In genomic region chr11:65479184-65480145, GRCh38 we compare ENCODE assay signal across 8 cellular contexts. TPM values are rescaled to one million over a fixed set of nuclear protein-coding genes. Genes with fewer than 3 reads are reported as not detected.
DNase-seq lines count a peak whose midpoint lies in the region; ATAC-seq and TF ChIP-seq lines count a peak whose summit lies in the region.

No MANE protein-coding gene starts in this region.

- H3K36me3 Mint-ChIP-seq in activated naive CD4-positive, alpha-beta T cell treated with anti-CD3 and anti-CD28 coated beads for 36 hours (ENCODE audit: low read depth) = peaks cover 17% of the 10 kb centered on the region
- H3K36me3 Mint-ChIP-seq in activated CD4-positive, alpha-beta T cell treated with anti-CD3 and anti-CD28 coated beads, Interleukin-2, amount 10 ng/mL, durations not matched to agents 7 days and 5 days (ENCODE audit: low read depth) = no peaks in the 10 kb centered on the region

- H2BK5ac ChIP-seq in mesenchymal stem cell (ENCODE audit: low read depth, low read length, poor library complexity, severe bottlenecking) = peak overlapping the region; percentile 57

- peak overlapping the region in 1 of 2 experiments; percentile 83 for H3K14ac ChIP-seq in mesenchymal stem cell (ENCODE audit: low read length in 2 of 2)

- H3K79me1 ChIP-seq in mesenchymal stem cell (replicated peaks; ENCODE audit: low read length, poor library complexity, severe bottlenecking) = peaks cover 4% of the 10 kb centered on the region

- TF ChIP-seq CTCF in coronary artery (IDR thresholded peaks at IDR 0.05) = no peak
- peak in 2 of 5 experiments; percentile 24 to 46 for TF ChIP-seq CTCF in transverse colon (IDR thresholded peaks at IDR 0.05)

- H3K4me3 ChIP-seq in coronary artery = peak overlapping the region; percentile 92
- peak overlapping the region in 1 of 2 experiments; percentile 70 for H3K4me3 ChIP-seq in mesenchymal stem cell (ENCODE audit: insufficient read depth in 1 of 2, low read depth in 1 of 2, low read length in 2 of 2)
- H3K4me3 ChIP-seq in transverse colon = peak overlapping the region in 3 of 4 donors; percentile 49 to 79 (median 67)

- DNase-seq in ELR (ENCODE audit: low read depth) (peak; percentile 79), NCI-H526 treated with DMSO at 0.1 percent for 48 hours (lab: John Stamatoyannopoulos, UW) (peak; percentile 89), coronary artery (ENCODE audit: low spot score) (peak; percentile 91), mesenchymal stem cell (peak; percentile 97), transverse colon (peak; percentile 64)
- no peak for DNase-seq in activated naive CD4-positive, alpha-beta T cell treated with anti-CD3 and anti-CD28 coated beads for 36 hours
- DNase-seq in activated CD4-positive, alpha-beta T cell treated with anti-CD3 and anti-CD28 coated beads, Interleukin-2, amount 10 ng/mL, durations not matched to agents 7 days and 5 days = no peak

- H2AFZ ChIP-seq in mesenchymal stem cell (ENCODE audit: low read depth, low read length) = no peak overlapping the region

- CTCF ChIA-PET in activated naive CD4-positive, alpha-beta T cell treated with anti-CD3 and anti-CD28 coated beads for 36 hours (lab: Charles Lee) = interaction anchor here (0.6 to 3.8 kb wide), 8 partner anchors 8 to 63 kb away, joined by 3 to 24 read pairs (median 4); partner anchors contain the start of gene MALAT1
- CTCF ChIA-PET in activated CD4-positive, alpha-beta T cell treated with anti-CD3 and anti-CD28 coated beads, Interleukin-2, amount 10 ng/mL, durations not matched to agents 7 days and 5 days (lab: Charles Lee) = interaction anchor here (0.6 to 10.2 kb wide), 11 partner anchors 10 to 122 kb away, joined by 3 to 119 read pairs (median 5); no protein-coding TSS in a partner anchor

- WGBS in mesenchymal stem cell = 52% methylated on average over 11 of the region's 11 CpGs
- 53 to 74% methylated on average over 5 to 11 of the region's 11 CpGs for WGBS in transverse colon (ENCODE audit: low coverage in 1 of 2), 2 donors

- no peak overlapping the region for H3K4me2 ChIP-seq in mesenchymal stem cell (ENCODE audit: low read length, poor library complexity, severe bottlenecking)

- no peak for ATAC-seq in HG02884 (IDR thresholded peaks at IDR 0.05; ENCODE audit: unreplicated experiment)

- no peak overlapping the region for H3K4me3 Mint-ChIP-seq in activated naive CD4-positive, alpha-beta T cell treated with anti-CD3 and anti-CD28 coated beads for 36 hours
- no peak overlapping the region for H3K4me3 Mint-ChIP-seq in activated CD4-positive, alpha-beta T cell treated with anti-CD3 and anti-CD28 coated beads, Interleukin-2, amount 10 ng/mL, durations not matched to agents 7 days and 5 days

- H3K9me3 ChIP-seq in mesenchymal stem cell (ENCODE audit: control insufficient read depth, low read length) (no peaks in the 10 kb centered on the region), transverse colon (no peaks in the 10 kb centered on the region)

- H2BK120ac ChIP-seq in mesenchymal stem cell (ENCODE audit: low read depth, low read length) = peak overlapping the region; percentile 85

- intact Hi-C loops in transverse colon (cut with DNase I; ENCODE audit: low total_unique reads) = no loop called here
- intact Hi-C loops in activated naive CD4-positive, alpha-beta T cell treated with anti-CD3 and anti-CD28 coated beads for 36 hours (cut with micrococcal nuclease) = no loop called here

- peak overlapping the region; percentile 94 to 95 for H3K4ac ChIP-seq in mesenchymal stem cell (ENCODE audit: low read depth in 1 of 2, low read length in 2 of 2)

- TF ChIP-seq EP300 in transverse colon (IDR thresholded peaks at IDR 0.05; ENCODE audit: low read depth) = no peak

- peak overlapping the region; percentile 97 to 99 for H2BK12ac ChIP-seq in mesenchymal stem cell (ENCODE audit: low read length in 2 of 2)

- H3K27me3 ChIP-seq in mesenchymal stem cell (ENCODE audit: control insufficient read depth in 1 of 2, insufficient read depth in 1 of 2, low read length in 2 of 2) (no peaks in the 10 kb centered on the region), transverse colon (no peaks in the 10 kb centered on the region)

- H3K4me1 ChIP-seq in mesenchymal stem cell (ENCODE audit: control insufficient read depth, insufficient read depth, low read depth, low read length) (peaks cover 20% of the 10 kb centered on the region), transverse colon (peaks cover 27 to 63% (median 48%) of the 10 kb centered on the region in 4 donors)

- no peak overlapping the region for H3K23ac ChIP-seq in mesenchymal stem cell (ENCODE audit: low read length in 2 of 2)

- H3K36me3 ChIP-seq in mesenchymal stem cell (ENCODE audit: control insufficient read depth in 1 of 2, insufficient read depth in 2 of 2, low read depth in 1 of 2, low read length in 2 of 2) = no peaks in the 10 kb centered on the region
- H3K36me3 ChIP-seq in transverse colon = no peaks in the 10 kb centered on the region

- H3K27ac ChIP-seq in coronary artery = peak overlapping the region; percentile 98 to 99
- H3K27ac ChIP-seq in mesenchymal stem cell (ENCODE audit: low read length, poor library complexity, severe bottlenecking) = peak overlapping the region; percentile 58
- peak overlapping the region; percentile 96 to 100 (median 98) for H3K27ac ChIP-seq in transverse colon

- H4K8ac ChIP-seq in mesenchymal stem cell (ENCODE audit: low read length) = peak overlapping the region; percentile 66

- no peaks in the 10 kb centered on the region for H3K9me3 Mint-ChIP-seq in activated naive CD4-positive, alpha-beta T cell treated with anti-CD3 and anti-CD28 coated beads for 36 hours
- no peaks in the 10 kb centered on the region for H3K9me3 Mint-ChIP-seq in activated CD4-positive, alpha-beta T cell treated with anti-CD3 and anti-CD28 coated beads, Interleukin-2, amount 10 ng/mL, durations not matched to agents 7 days and 5 days

- peak overlapping the region; percentile 99 for H3K9ac ChIP-seq in mesenchymal stem cell (ENCODE audit: low read length)

- peak; percentile 65 for TF ChIP-seq POLR2A in transverse colon (IDR thresholded peaks at IDR 0.05)

- peak overlapping the region; percentile 85 for H4K91ac ChIP-seq in mesenchymal stem cell (ENCODE audit: low read length)

- H2AK5ac ChIP-seq in mesenchymal stem cell (ENCODE audit: low read length, severe bottlenecking) = peak overlapping the region; percentile 42

- peak overlapping the region; percentile 73 to 98 for H3K18ac ChIP-seq in mesenchymal stem cell (ENCODE audit: low read depth in 1 of 2, low read length in 2 of 2)

- no peaks in the 10 kb centered on the region for H3K27me3 Mint-ChIP-seq in activated naive CD4-positive, alpha-beta T cell treated with anti-CD3 and anti-CD28 coated beads for 36 hours (ENCODE audit: low read depth)
- peaks cover 9% of the 10 kb centered on the region for H3K27me3 Mint-ChIP-seq in activated CD4-positive, alpha-beta T cell treated with anti-CD3 and anti-CD28 coated beads, Interleukin-2, amount 10 ng/mL, durations not matched to agents 7 days and 5 days

- H3K4me1 Mint-ChIP-seq in activated naive CD4-positive, alpha-beta T cell treated with anti-CD3 and anti-CD28 coated beads for 36 hours (ENCODE audit: low read depth) = peaks cover 30% of the 10 kb centered on the region
- H3K4me1 Mint-ChIP-seq in activated CD4-positive, alpha-beta T cell treated with anti-CD3 and anti-CD28 coated beads, Interleukin-2, amount 10 ng/mL, durations not matched to agents 7 days and 5 days = peaks cover 21% of the 10 kb centered on the region

- in situ Hi-C loops in transverse colon (cut with MboI; ENCODE audit: low pct_ligation_motif_present in 1 of 4, low pct_unique_long_range_greater_than_20kb in 1 of 4, low sequenced_read_pairs in 3 of 4) = no loop called here

- H3K27ac Mint-ChIP-seq in activated naive CD4-positive, alpha-beta T cell treated with anti-CD3 and anti-CD28 coated beads for 36 hours = no peak overlapping the region
- H3K27ac Mint-ChIP-seq in activated CD4-positive, alpha-beta T cell treated with anti-CD3 and anti-CD28 coated beads, Interleukin-2, amount 10 ng/mL, durations not matched to agents 7 days and 5 days = no peak overlapping the region

- peak overlapping the region; percentile 93 for H2BK15ac ChIP-seq in mesenchymal stem cell (ENCODE audit: low read depth, poor library complexity, severe bottlenecking)

- POLR2A ChIA-PET in activated CD4-positive, alpha-beta T cell treated with anti-CD3 and anti-CD28 coated beads, Interleukin-2, amount 10 ng/mL, durations not matched to agents 7 days and 5 days (lab: Charles Lee) = interaction anchor here (0.8 to 4.9 kb wide), 4 partner anchors 18 to 26 kb away, joined by 3 to 24 read pairs (median 4); partner anchors contain the start of gene MALAT1

RNA-seq across cellular contexts. Expression of gene MALAT1, which starts 19.4 kb away (rescaled TPM):
- 972 TPM for polyA plus RNA-seq in mesenchymal stem cell (2013, experiment 1 of 2)
- 756 TPM for polyA plus RNA-seq in mesenchymal stem cell (2013, experiment 2 of 2)
- total RNA-seq in transverse colon = over 10,000 TPM; 17,948 to 48,028 (median 23,406) TPM
- total RNA-seq in activated naive CD4-positive, alpha-beta T cell treated with anti-CD3 and anti-CD28 coated beads for 36 hours = over 10,000 TPM; 10,460 to 10,508 TPM
- total RNA-seq in activated CD4-positive, alpha-beta T cell treated with anti-CD3 and anti-CD28 coated beads, Interleukin-2, amount 10 ng/mL, durations not matched to agents 7 days and 5 days = 1,000 to 10,000 TPM; 7,183 to 8,252 TPM

RNA-seq across cellular contexts. Expression of gene SCYL1, which starts 45.4 kb away (rescaled TPM):
- polyA plus RNA-seq in mesenchymal stem cell (2013, experiment 1 of 2) = 114 TPM
- 115 TPM for polyA plus RNA-seq in mesenchymal stem cell (2013, experiment 2 of 2)
- total RNA-seq in transverse colon = 10 to 100 TPM; 41.0 to 78.4 (median 69.2) TPM
- 10 to 100 TPM; 57.9 to 58.3 TPM for total RNA-seq in activated naive CD4-positive, alpha-beta T cell treated with anti-CD3 and anti-CD28 coated beads for 36 hours
- total RNA-seq in activated CD4-positive, alpha-beta T cell treated with anti-CD3 and anti-CD28 coated beads, Interleukin-2, amount 10 ng/mL, durations not matched to agents 7 days and 5 days = 10 to 100 TPM; 59.1 to 62.1 TPM

RNA-seq across cellular contexts. Expression of gene NEAT1, which starts 56.9 kb away (rescaled TPM):
- 51.2 TPM for polyA plus RNA-seq in mesenchymal stem cell (2013, experiment 1 of 2)
- 44.5 TPM for polyA plus RNA-seq in mesenchymal stem cell (2013, experiment 2 of 2)
- total RNA-seq in transverse colon = 100 to 1,000 TPM; 370 to 782 (median 680) TPM
- 100 to 1,000 TPM; 693 to 750 TPM for total RNA-seq in activated naive CD4-positive, alpha-beta T cell treated with anti-CD3 and anti-CD28 coated beads for 36 hours
- 100 to 1,000 TPM; 463 to 610 TPM for total RNA-seq in activated CD4-positive, alpha-beta T cell treated with anti-CD3 and anti-CD28 coated beads, Interleukin-2, amount 10 ng/mL, durations not matched to agents 7 days and 5 days

Comparison
In these comparisons a context has a peak if more than half of its experiments do, and no peak if none do; other contexts are left out.
1. DNase-seq: peak in ELR (single experiment), NCI-H526 treated with DMSO at 0.1 percent for 48 hours (single experiment), coronary artery (single experiment), mesenchymal stem cell (single experiment) and transverse colon (single experiment); none in activated naive CD4-positive, alpha-beta T cell treated with anti-CD3 and anti-CD28 coated beads for 36 hours (single experiment) and activated CD4-positive, alpha-beta T cell treated with anti-CD3 and anti-CD28 coated beads, Interleukin-2, amount 10 ng/mL, durations not matched to agents 7 days and 5 days (single experiment).
2. Peak in every context shown above with its lines, with median percentiles within 50 percentile points of each other: H3K27ac ChIP-seq.